Comparison of ENCODE assay signal across 1 cellular context in genomic region chr5:368162-369084, GRCh38.
TF ChIP-seq lines count a peak whose summit lies in the region.

No MANE protein-coding gene starts in this region.

TF ChIP-seq in HepG2, 621 proteins besides CTCF, POLR2A, EP300 and RAD21:
- TF ChIP-seq, protein P1, sequence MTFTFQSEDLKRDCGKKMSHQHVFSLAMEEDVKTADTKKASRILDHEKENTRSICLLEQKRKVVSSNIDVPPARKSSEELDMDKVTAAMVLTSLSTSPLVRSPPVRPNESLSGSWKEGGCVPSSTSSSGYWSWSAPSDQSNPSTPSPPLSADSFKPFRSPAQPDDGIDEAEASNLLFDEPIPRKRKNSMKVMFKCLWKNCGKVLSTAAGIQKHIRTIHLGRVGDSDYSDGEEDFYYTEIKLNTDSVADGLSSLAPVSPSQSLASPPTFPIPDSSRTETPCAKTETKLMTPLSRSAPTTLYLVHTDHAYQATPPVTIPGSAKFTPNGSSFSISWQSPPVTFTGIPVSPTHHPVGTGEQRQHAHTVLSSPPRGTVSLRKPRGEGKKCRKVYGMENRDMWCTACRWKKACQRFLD (CRISPR knock-in tag; IDR thresholded peaks at IDR 0.05; ENCODE audit: borderline replicate concordance): no peak
- TF ChIP-seq ZNF232 (CRISPR knock-in tag; IDR thresholded peaks at IDR 0.05; ENCODE audit: borderline replicate concordance) (no peak), POLR2AphosphoS2 (IDR thresholded peaks at IDR 0.05; ENCODE audit: low read depth, low read length) (no peak), TMF1 (CRISPR knock-in tag; IDR thresholded peaks at IDR 0.05; ENCODE audit: low read depth) (no peak), IRF9 (CRISPR knock-in tag; IDR thresholded peaks at IDR 0.05; ENCODE audit: borderline replicate concordance) (no peak)
